Comparison of ENCODE assay signal across 1 cellular context in the genomic region with DNA sequence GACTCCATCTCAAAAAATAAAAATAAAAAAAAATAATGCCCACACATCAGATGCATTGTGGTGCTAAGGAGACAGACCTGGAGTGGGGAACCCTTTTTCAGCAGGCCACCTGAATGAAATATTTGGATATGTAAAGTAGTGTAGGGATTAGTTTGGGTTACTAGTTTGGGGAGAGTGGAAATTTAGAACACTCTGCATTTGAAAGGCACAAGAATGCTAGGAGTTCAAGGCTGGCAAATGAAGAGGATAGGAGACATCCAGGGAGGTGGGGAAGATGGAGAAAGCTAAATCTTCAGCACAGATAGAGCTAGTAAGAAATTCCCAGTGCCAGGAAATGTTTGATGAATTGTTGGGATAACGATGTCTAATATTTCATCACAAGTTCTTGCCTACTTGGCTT.
TF ChIP-seq lines count a peak whose summit lies in the region.

No MANE protein-coding gene starts in this region.

TF ChIP-seq in GM23338, 12 proteins besides CTCF, POLR2A, EP300 and RAD21 (continued from another document):
- no peak for TF ChIP-seq REST (IDR thresholded peaks at IDR 0.05; ENCODE audit: unreplicated experiment)
